Comparison of ENCODE assay signal across 7 cellular contexts in genomic region chr1:39691383-39692151, GRCh38. TPM values are rescaled to one million over a fixed set of nuclear protein-coding genes. Genes with fewer than 3 reads are reported as not detected.
DNase-seq lines count a peak whose midpoint lies in the region; ATAC-seq and TF ChIP-seq lines count a peak whose summit lies in the region.

Gene HPCAL4 (minus strand): TSS chr1:39691433. CDS start chr1:39684603, 6,830 bp downstream.

- no peaks in the 10 kb centered on the region for H3K36me3 ChIP-seq in left lung

- peak within 1 kb of the TSS; percentile 2 to 25 for H3K4me3 ChIP-seq in left lung

- peaks cover 14 to 98% of the 10 kb centered on the region in 2 donors for H3K27me3 ChIP-seq in left lung

- no peak within 1 kb of the TSS for H3K27ac ChIP-seq in left lung

- no peak for TF ChIP-seq CTCF in left lung (IDR thresholded peaks at IDR 0.05)

- no peak within 1 kb of the TSS for H3K27ac Mint-ChIP-seq in dendritic cell treated with granulocyte-macrophage colony-stimulating factor and Interleukin-4, amounts not matched to agents 40 ng/mL and 50 ng/mL, for 4 days

- intact Hi-C loops in dendritic cell treated with granulocyte-macrophage colony-stimulating factor and Interleukin-4, amounts not matched to agents 40 ng/mL and 50 ng/mL, for 4 days (cut with micrococcal nuclease) = no loop called here
- intact Hi-C loops in left lung (cut with DNase I) = no loop called here

- H3K4me3 Mint-ChIP-seq in dendritic cell treated with granulocyte-macrophage colony-stimulating factor and Interleukin-4, amounts not matched to agents 40 ng/mL and 50 ng/mL, for 4 days = peak within 1 kb of the TSS; percentile 51

- no peaks in the 10 kb centered on the region for H3K9me3 ChIP-seq in left lung

- peak; percentile 80 for ATAC-seq in GM18858 (IDR thresholded peaks at IDR 0.05; ENCODE audit: unreplicated experiment)
- ATAC-seq in HG03280 (IDR thresholded peaks at IDR 0.05; ENCODE audit: unreplicated experiment) = peak; percentile 92
- peak; percentile 98 for ATAC-seq in left lung

- peaks cover 29% of the 10 kb centered on the region for H3K4me1 Mint-ChIP-seq in dendritic cell treated with granulocyte-macrophage colony-stimulating factor and Interleukin-4, amounts not matched to agents 40 ng/mL and 50 ng/mL, for 4 days (ENCODE audit: low read depth)

- no peaks in the 10 kb centered on the region for H3K36me3 Mint-ChIP-seq in dendritic cell treated with granulocyte-macrophage colony-stimulating factor and Interleukin-4, amounts not matched to agents 40 ng/mL and 50 ng/mL, for 4 days (ENCODE audit: low read depth)

- peaks cover 11 to 24% of the 10 kb centered on the region in 2 donors for H3K4me1 ChIP-seq in left lung

- H3K9me3 Mint-ChIP-seq in dendritic cell treated with granulocyte-macrophage colony-stimulating factor and Interleukin-4, amounts not matched to agents 40 ng/mL and 50 ng/mL, for 4 days = no peaks in the 10 kb centered on the region

- peak; percentile 84 for DNase-seq in NCI-H460 (ENCODE audit: extremely low read depth, low read depth)
- peak; percentile 65 to 82 for DNase-seq in activated CD4-positive, alpha-beta T cell treated with anti-CD3 and anti-CD28 coated beads, Interleukin-2, amount 50 U/mL, for 24 hours (ENCODE audit: low read depth in 1 of 2, low spot score in 1 of 2)
- peak; percentile 90 to 96 for DNase-seq in left lung
- peak; percentile 89 for DNase-seq in stimulated activated CD4-positive, alpha-beta T cell treated with anti-CD3 and anti-CD28 coated beads, Interleukin-2, amount 100 ng/mL, for 4 hours (ENCODE audit: low read depth)

- H3K27me3 Mint-ChIP-seq in dendritic cell treated with granulocyte-macrophage colony-stimulating factor and Interleukin-4, amounts not matched to agents 40 ng/mL and 50 ng/mL, for 4 days = peaks cover 86% of the 10 kb centered on the region

RNA-seq across cellular contexts. Expression of gene HPCAL4, which starts in this region (rescaled TPM):
- 0.02 TPM in 1 of 2 replicates, not detected in the other for total RNA-seq in NCI-H460 (2014; rRNA removed; shearing (Covaris generic))
- polyA plus RNA-seq in NCI-H460 (2014; cell fraction: nucleus; rRNA removed) = not detected in 2 replicates
- total RNA-seq in left lung = 1 to 10 TPM in 1 of 2 donors, under 1 TPM in 1; 0.31 to 1.9 TPM

Comparison
In these comparisons a context has a peak if more than half of its experiments do, and no peak if none do; other contexts are left out.
1. Peak in DNase-seq in NCI-H460; RNA of the gene not detected or under 1 TPM.